Comparison of ENCODE assay signal across 21 cellular contexts in the genomic region with DNA sequence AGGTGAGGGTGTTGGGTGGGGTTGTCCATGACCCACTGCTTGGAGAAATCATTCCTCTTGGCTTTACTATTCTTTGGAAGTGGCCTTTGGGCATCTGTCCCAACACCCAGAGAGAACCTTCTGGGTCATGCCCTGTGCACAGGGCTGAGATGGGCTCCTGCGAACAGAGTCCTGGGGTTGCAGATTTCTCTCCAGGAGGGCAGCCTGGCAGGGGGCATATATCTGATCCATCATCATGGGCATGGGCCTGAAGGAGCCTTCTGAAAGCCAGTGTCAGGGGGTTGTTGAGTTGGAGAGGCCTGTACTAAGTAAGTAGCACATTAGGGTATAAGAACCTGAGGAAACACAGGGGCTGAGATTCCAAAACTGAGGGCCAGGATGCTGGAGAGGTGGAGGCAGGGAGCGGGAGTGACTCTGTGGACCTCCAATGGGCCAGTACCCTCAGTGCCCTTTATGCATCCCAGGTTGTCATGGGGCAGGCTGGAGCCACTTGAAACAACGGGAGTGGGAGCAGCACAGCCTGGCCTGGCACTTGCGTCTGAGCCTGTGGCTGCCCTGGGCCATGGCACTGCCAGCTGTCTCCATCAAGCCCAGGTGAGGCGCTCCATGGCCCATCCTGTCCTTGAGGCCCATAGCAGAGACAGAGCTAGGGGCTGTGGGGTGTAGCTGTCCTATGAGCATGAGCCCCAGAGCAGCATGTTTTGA.
DNase-seq lines count a peak whose midpoint lies in the region; ATAC-seq, FAIRE-seq and TF ChIP-seq lines count a peak whose summit lies in the region.
"Had no signal": no experiment of that assay in that cellular context is flagged by ENCODE, and none has a peak within 500 bp of the region (broad histone marks: within the 10 kb centered on the region; RNA-seq: fewer than 3 reads in every experiment).

No MANE protein-coding gene starts in this region.

- DNase-seq in cardiac septum (ENCODE audit: low spot score) (peak; percentile 71), Right ventricle myocardium inferior (ENCODE audit: missing footprints) (no peak), small intestine (no peak), WTC11 (ENCODE audit: low spot score) (no peak), HT-29 (ENCODE audit: low spot score) (no peak), GM23248 (no peak)
- DNase-seq: CD4-positive, alpha-beta memory T cell; DMS53; EL; NCI-H1092 treated with DMSO at 0.1 percent for 48 hours; NCI-H510A; NCI-H774; PC-3 had no signal

- TF ChIP-seq CTCF in liver (IDR thresholded peaks at IDR 0.05; ENCODE audit: low read depth, low read length, missing input control) (no peak), WTC11 (IDR thresholded peaks at IDR 0.05) (no peak)

- H3F3A ChIP-seq in GM23248 (ENCODE audit: insufficient read depth), result no peaks in the 10 kb centered on the region

- H3K27ac ChIP-seq in liver (ENCODE audit: low read depth in 1 of 2, low read length in 2 of 2) (peak overlapping the region; percentile 78 to 84), small intestine (ENCODE audit: low read depth in 1 of 2, low read length in 1 of 2) (peak overlapping the region; percentile 63 to 75), GM23248 (no peak overlapping the region)
- H3K27ac ChIP-seq: BLaER1, RWPE1 had no signal

- intact Hi-C loops in cardiac septum (cut with DNase I), result no loop called here
- intact Hi-C loops in Right ventricle myocardium inferior (cut with DNase I), result no loop called here

- H2AFZ ChIP-seq in GM23248, result no peak overlapping the region
- H2AFZ ChIP-seq: GM23338 had no signal

- H3K36me3 ChIP-seq in liver (ENCODE audit: control insufficient read depth in 4 of 4, insufficient read depth in 3 of 4, low read depth in 1 of 4, low read length in 3 of 4) (no peaks in the 10 kb centered on the region), small intestine (ENCODE audit: control insufficient read depth in 2 of 2, insufficient read depth in 2 of 2, low read length in 2 of 2) (no peaks in the 10 kb centered on the region), GM23248 (ENCODE audit: low read depth) (no peaks in the 10 kb centered on the region)
- H3K36me3 ChIP-seq: BLaER1 had no signal

- H3K9me3 ChIP-seq in liver (ENCODE audit: control insufficient read depth in 4 of 4, low read length in 3 of 4), result no peaks in the 10 kb centered on the region
- H3K9me3 ChIP-seq in small intestine (ENCODE audit: control insufficient read depth, low read depth), result no peaks in the 10 kb centered on the region
- H3K9me3 ChIP-seq in GM23248 (ENCODE audit: low read depth), result no peaks in the 10 kb centered on the region
- H3K9me3 ChIP-seq: BLaER1 had no signal

- H3K27me3 ChIP-seq in liver (ENCODE audit: control insufficient read depth in 4 of 4, insufficient read depth in 4 of 4, low read length in 3 of 4) (no peaks in the 10 kb centered on the region), small intestine (ENCODE audit: control insufficient read depth in 2 of 2, insufficient read depth in 2 of 2, low read length in 2 of 2) (no peaks in the 10 kb centered on the region), GM23248 (replicated peaks; ENCODE audit: insufficient read depth) (no peaks in the 10 kb centered on the region)
- H3K27me3 ChIP-seq: BLaER1 had no signal

- H3K4me3 ChIP-seq in liver (ENCODE audit: low read depth in 1 of 3, low read length in 3 of 3), result no peak overlapping the region
- H3K4me3 ChIP-seq in small intestine (ENCODE audit: low read depth in 1 of 2, low read length in 2 of 2), result no peak overlapping the region
- H3K4me3 ChIP-seq in GM23248, result no peak overlapping the region
- H3K4me3 ChIP-seq: BLaER1, GM12878, GM23338, K562 had no signal

- CTCF ChIA-PET in WTC11 (lab: Charles Lee), result no interaction called here

- ATAC-seq in Right ventricle myocardium inferior (no peak), WTC11 (no peak)
- ATAC-seq: GM12878, GM23338, HCT116, K562, PC-3 had no signal

- H3K9me3 Mint-ChIP-seq in WTC11, result no peaks in the 10 kb centered on the region
- H3K9me3 Mint-ChIP-seq: CD4-positive, alpha-beta memory T cell; GM23338 had no signal

- H3K9ac ChIP-seq in liver (ENCODE audit: low read depth in 1 of 2, low read length in 2 of 2) (no peak overlapping the region), GM23248 (no peak overlapping the region)
- H3K9ac ChIP-seq: BLaER1 had no signal

- POLR2A ChIA-PET in WTC11 (lab: Charles Lee), result no interaction called here

- TF ChIP-seq RAD21 in liver (IDR thresholded peaks at IDR 0.05), result no peak

- H3K4me1 Mint-ChIP-seq in WTC11, result no peaks in the 10 kb centered on the region
- H3K4me1 Mint-ChIP-seq: CD4-positive, alpha-beta memory T cell; GM23338 had no signal

- no peak overlapping the region for H3K4me2 ChIP-seq in GM23248 (ENCODE audit: unreplicated experiment)
- H3K4me2 ChIP-seq: BLaER1, GM23338 had no signal

- H3K4me3 Mint-ChIP-seq in WTC11, result no peak overlapping the region
- H3K4me3 Mint-ChIP-seq: CD4-positive, alpha-beta memory T cell; GM23338 had no signal

- in situ Hi-C loops in GM23248 (cut with MboI), result no loop called here

- H4K20me1 ChIP-seq in GM23248 (ENCODE audit: insufficient read depth), result no peaks in the 10 kb centered on the region
- H4K20me1 ChIP-seq: BLaER1 had no signal

- peaks cover 6 to 26% (median 21%) of the 10 kb centered on the region in 4 donors for H3K4me1 ChIP-seq in liver (ENCODE audit: control insufficient read depth in 4 of 4, insufficient read depth in 4 of 4, low read length in 3 of 4)
- H3K4me1 ChIP-seq in small intestine (ENCODE audit: control insufficient read depth in 2 of 2, insufficient read depth in 1 of 2, low read depth in 1 of 2, low read length in 1 of 2), result peaks cover 0 to 16% of the 10 kb centered on the region in 2 donors
- H3K4me1 ChIP-seq in GM23248 (ENCODE audit: insufficient read depth), result no peaks in the 10 kb centered on the region
- H3K4me1 ChIP-seq: BLaER1 had no signal

- H3K79me2 ChIP-seq in GM23248 (ENCODE audit: insufficient read depth), result no peaks in the 10 kb centered on the region

- H3K9me2 ChIP-seq in GM23248 (ENCODE audit: insufficient read depth), result no peaks in the 10 kb centered on the region

- no peak for FAIRE-seq in small intestine (lab: Jason Lieb, UNC)
- FAIRE-seq: GM12878, GM19239, K562 had no signal

- no peak overlapping the region for H3K27ac Mint-ChIP-seq in WTC11
- H3K27ac Mint-ChIP-seq: CD4-positive, alpha-beta memory T cell; GM23338 had no signal

- H3K36me3 Mint-ChIP-seq in WTC11, result no peaks in the 10 kb centered on the region
- H3K36me3 Mint-ChIP-seq: CD4-positive, alpha-beta memory T cell had no signal

- 93% methylated on average over 5 of the region's 5 CpGs for WGBS in liver
- WGBS in small intestine, 3 donors, result 69 to 86% (median 83%) methylated on average over 5 of the region's 5 CpGs
- WGBS in GM23248 (ENCODE audit: low coverage in 1 of 2, low lambda C conversion rate in 2 of 2, missing lambda C conversion rate in 2 of 2), 2 experiments, result 36 to 41% methylated on average over 5 of the region's 5 CpGs

- H3K27me3 Mint-ChIP-seq in WTC11 (ENCODE audit: low read depth), result no peaks in the 10 kb centered on the region; the same call in 1 of the 2 replicates

TF ChIP-seq in liver, 16 proteins besides CTCF, POLR2A, EP300 and RAD21 (continues in another document):
- no peak for TF ChIP-seq HNF4G (IDR thresholded peaks at IDR 0.05)
- no peak for TF ChIP-seq YY1 (IDR thresholded peaks at IDR 0.05)
- no peak for TF ChIP-seq RXRA (IDR thresholded peaks at IDR 0.05)
- TF ChIP-seq, protein P1, sequence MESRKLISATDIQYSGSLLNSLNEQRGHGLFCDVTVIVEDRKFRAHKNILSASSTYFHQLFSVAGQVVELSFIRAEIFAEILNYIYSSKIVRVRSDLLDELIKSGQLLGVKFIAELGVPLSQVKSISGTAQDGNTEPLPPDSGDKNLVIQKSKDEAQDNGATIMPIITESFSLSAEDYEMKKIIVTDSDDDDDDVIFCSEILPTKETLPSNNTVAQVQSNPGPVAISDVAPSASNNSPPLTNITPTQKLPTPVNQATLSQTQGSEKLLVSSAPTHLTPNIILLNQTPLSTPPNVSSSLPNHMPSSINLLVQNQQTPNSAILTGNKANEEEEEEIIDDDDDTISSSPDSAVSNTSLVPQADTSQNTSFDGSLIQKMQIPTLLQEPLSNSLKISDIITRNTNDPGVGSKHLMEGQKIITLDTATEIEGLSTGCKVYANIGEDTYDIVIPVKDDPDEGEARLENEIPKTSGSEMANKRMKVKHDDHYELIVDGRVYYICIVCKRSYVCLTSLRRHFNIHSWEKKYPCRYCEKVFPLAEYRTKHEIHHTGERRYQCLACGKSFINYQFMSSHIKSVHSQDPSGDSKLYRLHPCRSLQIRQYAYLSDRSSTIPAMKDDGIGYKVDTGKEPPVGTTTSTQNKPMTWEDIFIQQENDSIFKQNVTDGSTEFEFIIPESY (IDR thresholded peaks at IDR 0.05), result no peak
- no peak for TF ChIP-seq HNF4A (conservative IDR thresholded peaks at IDR 0.05)
- TF ChIP-seq, protein P2, sequence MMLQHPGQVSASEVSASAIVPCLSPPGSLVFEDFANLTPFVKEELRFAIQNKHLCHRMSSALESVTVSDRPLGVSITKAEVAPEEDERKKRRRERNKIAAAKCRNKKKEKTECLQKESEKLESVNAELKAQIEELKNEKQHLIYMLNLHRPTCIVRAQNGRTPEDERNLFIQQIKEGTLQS (IDR thresholded peaks at IDR 0.05), result no peak
- no peak for TF ChIP-seq TAF1 (conservative IDR thresholded peaks at IDR 0.05)

TF ChIP-seq in WTC11, 78 proteins besides CTCF, POLR2A, EP300 and RAD21 (continues in another document):
- TF ChIP-seq TEAD4 (CRISPR knock-in tag; IDR thresholded peaks at IDR 0.05), result no peak
- no peak for TF ChIP-seq GABPB1 (CRISPR knock-in tag; IDR thresholded peaks at IDR 0.05)
- TF ChIP-seq, protein P3, sequence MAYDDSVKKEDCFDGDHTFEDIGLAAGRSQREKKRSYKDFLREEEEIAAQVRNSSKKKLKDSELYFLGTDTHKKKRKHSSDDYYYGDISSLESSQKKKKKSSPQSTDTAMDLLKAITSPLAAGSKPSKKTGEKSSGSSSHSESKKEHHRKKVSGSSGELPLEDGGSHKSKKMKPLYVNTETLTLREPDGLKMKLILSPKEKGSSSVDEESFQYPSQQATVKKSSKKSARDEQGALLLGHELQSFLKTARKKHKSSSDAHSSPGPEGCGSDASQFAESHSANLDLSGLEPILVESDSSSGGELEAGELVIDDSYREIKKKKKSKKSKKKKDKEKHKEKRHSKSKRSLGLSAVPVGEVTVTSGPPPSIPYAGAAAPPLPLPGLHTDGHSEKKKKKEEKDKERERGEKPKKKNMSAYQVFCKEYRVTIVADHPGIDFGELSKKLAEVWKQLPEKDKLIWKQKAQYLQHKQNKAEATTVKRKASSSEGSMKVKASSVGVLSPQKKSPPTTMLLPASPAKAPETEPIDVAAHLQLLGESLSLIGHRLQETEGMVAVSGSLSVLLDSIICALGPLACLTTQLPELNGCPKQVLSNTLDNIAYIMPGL (CRISPR knock-in tag; IDR thresholded peaks at IDR 0.05), result no peak
